Comparison of ENCODE assay signal across 1 cellular context in the genomic region with DNA sequence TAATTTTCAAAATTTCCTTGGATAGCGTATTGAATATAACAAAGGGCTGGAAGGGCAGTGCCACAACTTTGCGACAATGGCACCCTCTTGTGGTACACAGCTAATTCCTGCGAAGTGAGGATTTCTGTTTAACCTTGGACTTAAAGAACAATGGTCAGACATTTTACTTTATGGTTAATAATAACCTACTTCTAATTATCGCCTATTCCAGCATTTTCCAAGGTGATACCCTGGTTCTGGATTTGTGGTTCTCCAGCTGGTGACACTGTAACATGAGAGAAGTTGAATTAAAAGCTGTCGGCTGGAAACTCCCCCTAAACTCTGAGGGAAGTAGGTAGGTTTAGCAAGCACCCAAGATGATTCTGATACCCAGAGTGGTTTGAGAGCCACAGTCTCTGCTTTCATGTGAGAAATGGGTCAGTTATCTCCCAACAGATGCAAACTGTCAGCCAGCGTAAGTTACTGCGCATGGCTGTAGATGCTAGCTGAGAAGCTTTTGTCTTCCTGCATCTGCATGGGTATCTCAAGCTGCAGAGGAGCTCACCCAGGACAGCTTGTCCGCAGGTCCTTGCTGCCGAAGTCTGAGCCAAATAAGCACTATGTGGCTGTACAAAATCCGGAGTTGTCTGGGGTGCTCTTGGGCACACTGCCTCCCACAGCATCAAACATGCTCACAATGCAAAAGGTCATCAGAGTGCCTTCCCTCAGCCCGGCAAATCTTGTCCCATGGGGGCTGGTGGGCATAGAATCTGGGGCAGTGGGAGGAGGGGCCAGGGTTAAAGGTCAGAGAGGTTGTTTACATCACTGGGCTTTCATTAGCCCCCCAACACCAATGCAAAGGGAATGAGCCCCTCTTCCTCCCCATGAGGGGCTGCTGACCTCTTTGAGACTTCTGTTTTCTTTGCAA.
TF ChIP-seq lines count a peak whose summit lies in the region.

No MANE protein-coding gene starts in this region.

TF ChIP-seq in GM23338, 12 proteins besides CTCF, POLR2A, EP300 and RAD21 (continued from another document):
- TF ChIP-seq, protein P1, sequence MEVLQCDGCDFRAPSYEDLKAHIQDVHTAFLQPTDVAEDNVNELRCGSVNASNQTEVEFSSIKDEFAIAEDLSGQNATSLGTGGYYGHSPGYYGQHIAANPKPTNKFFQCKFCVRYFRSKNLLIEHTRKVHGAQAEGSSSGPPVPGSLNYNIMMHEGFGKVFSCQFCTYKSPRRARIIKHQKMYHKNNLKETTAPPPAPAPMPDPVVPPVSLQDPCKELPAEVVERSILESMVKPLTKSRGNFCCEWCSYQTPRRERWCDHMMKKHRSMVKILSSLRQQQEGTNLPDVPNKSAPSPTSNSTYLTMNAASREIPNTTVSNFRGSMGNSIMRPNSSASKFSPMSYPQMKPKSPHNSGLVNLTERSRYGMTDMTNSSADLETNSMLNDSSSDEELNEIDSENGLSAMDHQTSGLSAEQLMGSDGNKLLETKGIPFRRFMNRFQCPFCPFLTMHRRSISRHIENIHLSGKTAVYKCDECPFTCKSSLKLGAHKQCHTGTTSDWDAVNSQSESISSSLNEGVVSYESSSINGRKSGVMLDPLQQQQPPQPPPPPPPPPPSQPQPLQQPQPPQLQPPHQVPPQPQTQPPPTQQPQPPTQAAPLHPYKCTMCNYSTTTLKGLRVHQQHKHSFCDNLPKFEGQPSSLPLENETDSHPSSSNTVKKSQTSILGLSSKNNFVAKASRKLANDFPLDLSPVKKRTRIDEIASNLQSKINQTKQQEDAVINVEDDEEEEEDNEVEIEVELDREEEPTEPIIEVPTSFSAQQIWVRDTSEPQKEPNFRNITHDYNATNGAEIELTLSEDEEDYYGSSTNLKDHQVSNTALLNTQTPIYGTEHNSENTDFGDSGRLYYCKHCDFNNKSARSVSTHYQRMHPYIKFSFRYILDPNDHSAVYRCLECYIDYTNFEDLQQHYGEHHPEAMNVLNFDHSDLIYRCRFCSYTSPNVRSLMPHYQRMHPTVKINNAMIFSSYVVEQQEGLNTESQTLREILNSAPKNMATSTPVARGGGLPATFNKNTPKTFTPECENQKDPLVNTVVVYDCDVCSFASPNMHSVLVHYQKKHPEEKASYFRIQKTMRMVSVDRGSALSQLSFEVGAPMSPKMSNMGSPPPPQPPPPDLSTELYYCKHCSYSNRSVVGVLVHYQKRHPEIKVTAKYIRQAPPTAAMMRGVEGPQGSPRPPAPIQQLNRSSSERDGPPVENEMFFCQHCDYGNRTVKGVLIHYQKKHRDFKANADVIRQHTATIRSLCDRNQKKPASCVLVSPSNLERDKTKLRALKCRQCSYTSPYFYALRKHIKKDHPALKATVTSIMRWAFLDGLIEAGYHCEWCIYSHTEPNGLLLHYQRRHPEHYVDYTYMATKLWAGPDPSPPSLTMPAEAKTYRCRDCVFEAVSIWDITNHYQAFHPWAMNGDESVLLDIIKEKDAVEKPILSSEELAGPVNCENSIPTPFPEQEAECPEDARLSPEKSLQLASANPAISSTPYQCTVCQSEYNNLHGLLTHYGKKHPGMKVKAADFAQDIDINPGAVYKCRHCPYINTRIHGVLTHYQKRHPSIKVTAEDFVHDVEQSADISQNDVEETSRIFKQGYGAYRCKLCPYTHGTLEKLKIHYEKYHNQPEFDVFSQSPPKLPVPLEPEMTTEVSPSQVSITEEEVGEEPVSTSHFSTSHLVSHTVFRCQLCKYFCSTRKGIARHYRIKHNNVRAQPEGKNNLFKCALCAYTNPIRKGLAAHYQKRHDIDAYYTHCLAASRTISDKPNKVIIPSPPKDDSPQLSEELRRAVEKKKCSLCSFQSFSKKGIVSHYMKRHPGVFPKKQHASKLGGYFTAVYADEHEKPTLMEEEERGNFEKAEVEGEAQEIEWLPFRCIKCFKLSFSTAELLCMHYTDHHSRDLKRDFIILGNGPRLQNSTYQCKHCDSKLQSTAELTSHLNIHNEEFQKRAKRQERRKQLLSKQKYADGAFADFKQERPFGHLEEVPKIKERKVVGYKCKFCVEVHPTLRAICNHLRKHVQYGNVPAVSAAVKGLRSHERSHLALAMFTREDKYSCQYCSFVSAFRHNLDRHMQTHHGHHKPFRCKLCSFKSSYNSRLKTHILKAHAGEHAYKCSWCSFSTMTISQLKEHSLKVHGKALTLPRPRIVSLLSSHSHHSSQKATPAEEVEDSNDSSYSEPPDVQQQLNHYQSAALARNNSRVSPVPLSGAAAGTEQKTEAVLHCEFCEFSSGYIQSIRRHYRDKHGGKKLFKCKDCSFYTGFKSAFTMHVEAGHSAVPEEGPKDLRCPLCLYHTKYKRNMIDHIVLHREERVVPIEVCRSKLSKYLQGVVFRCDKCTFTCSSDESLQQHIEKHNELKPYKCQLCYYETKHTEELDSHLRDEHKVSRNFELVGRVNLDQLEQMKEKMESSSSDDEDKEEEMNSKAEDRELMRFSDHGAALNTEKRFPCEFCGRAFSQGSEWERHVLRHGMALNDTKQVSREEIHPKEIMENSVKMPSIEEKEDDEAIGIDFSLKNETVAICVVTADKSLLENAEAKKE (CRISPR knock-in tag; IDR thresholded peaks at IDR 0.05), result no peak
- TF ChIP-seq NANOG (IDR thresholded peaks at IDR 0.05; ENCODE audit: borderline replicate concordance) (no peak), STAT1 (IDR thresholded peaks at IDR 0.05; ENCODE audit: unreplicated experiment) (no peak), CREB1 (CRISPR knock-in tag; IDR thresholded peaks at IDR 0.05; ENCODE audit: low read depth) (no peak), EZH2phosphoT487 (IDR thresholded peaks at IDR 0.05; ENCODE audit: unreplicated experiment) (no peak), ZNF331 (CRISPR knock-in tag; IDR thresholded peaks at IDR 0.05; ENCODE audit: low read depth) (no peak), JUNB (IDR thresholded peaks at IDR 0.05; ENCODE audit: unreplicated experiment) (no peak)
- TF ChIP-seq, protein P2, sequence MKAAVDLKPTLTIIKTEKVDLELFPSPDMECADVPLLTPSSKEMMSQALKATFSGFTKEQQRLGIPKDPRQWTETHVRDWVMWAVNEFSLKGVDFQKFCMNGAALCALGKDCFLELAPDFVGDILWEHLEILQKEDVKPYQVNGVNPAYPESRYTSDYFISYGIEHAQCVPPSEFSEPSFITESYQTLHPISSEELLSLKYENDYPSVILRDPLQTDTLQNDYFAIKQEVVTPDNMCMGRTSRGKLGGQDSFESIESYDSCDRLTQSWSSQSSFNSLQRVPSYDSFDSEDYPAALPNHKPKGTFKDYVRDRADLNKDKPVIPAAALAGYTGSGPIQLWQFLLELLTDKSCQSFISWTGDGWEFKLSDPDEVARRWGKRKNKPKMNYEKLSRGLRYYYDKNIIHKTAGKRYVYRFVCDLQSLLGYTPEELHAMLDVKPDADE (IDR thresholded peaks at IDR 0.05), result no peak
